Comparison of ENCODE assay signal across 16 cellular contexts in the genomic region with DNA sequence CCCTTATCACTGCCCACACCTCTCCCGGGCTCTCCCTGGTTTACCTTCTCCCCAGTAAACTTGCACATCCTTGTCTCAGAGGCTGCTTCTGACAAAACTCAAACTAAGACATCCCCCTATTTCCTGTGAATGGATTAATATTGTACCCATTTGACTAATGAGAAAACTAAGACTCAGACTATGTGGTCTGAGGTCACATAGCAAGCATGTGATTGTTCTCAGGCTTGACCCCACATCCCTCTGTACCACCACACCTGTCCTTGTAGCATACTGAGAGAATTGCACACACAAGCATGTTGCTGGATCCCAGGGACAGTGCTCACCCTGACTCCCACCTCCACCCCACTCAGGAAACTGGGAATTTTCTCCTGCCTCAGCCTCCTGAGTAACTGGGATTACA.
DNase-seq lines count a peak whose midpoint lies in the region; ATAC-seq and TF ChIP-seq lines count a peak whose summit lies in the region.
"Had no signal": no experiment of that assay in that cellular context is flagged by ENCODE, and none has a peak within 500 bp of the region (broad histone marks: within the 10 kb centered on the region; RNA-seq: fewer than 3 reads in every experiment).

No MANE protein-coding gene starts in this region.

- H3K4me2 ChIP-seq in osteoblast (ENCODE audit: insufficient read depth, low read length), result no peak overlapping the region

- ATAC-seq in GM18870 (IDR thresholded peaks at IDR 0.05; ENCODE audit: unreplicated experiment) (peak; percentile 83), GM21619 (IDR thresholded peaks at IDR 0.05; ENCODE audit: unreplicated experiment) (peak; percentile 93), HG03135 (IDR thresholded peaks at IDR 0.05; ENCODE audit: unreplicated experiment) (peak; percentile 91), memory B cell (ENCODE audit: low read depth) (no peak)

- TF ChIP-seq CTCF in osteoblast (IDR thresholded peaks at IDR 0.05; ENCODE audit: extremely low read depth, low read depth, low read length), result no peak

- H3K9me3 ChIP-seq in osteoblast (ENCODE audit: low read depth, low read length), result no peaks in the 10 kb centered on the region

- DNase-seq in memory B cell (ENCODE audit: low spot score in 2 of 2), result no peak
- no peak for DNase-seq in osteoblast (ENCODE audit: insufficient read length, low spot score, missing footprints)
- no peak for DNase-seq in H7
- DNase-seq in UCSD-AML1 (lab: John Stamatoyannopoulos, UW; ENCODE audit: unreplicated experiment), result no peak
- DNase-seq in hypothalamus (lab: John Stamatoyannopoulos, UW), result no peak
- DNase-seq: Caco-2, islet precursor cell, OCI-M1, spleen, T-helper 2 cell had no signal

- H3K4me3 Mint-ChIP-seq in memory B cell, result no peak overlapping the region
- H3K4me3 Mint-ChIP-seq: nephron had no signal

- no peaks in the 10 kb centered on the region for H3K27me3 Mint-ChIP-seq in memory B cell

- H3K27me3 ChIP-seq in osteoblast (ENCODE audit: insufficient read depth, low read length) (peaks cover 10% of the 10 kb centered on the region), H7 (ENCODE audit: control insufficient read depth, insufficient read depth, low read length) (no peaks in the 10 kb centered on the region)
- H3K27me3 ChIP-seq: spleen had no signal

- no peak overlapping the region for H3K27ac ChIP-seq in osteoblast (ENCODE audit: low read depth, low read length)
- H3K27ac ChIP-seq: HL-60, spleen had no signal

- H2AFZ ChIP-seq in osteoblast (ENCODE audit: low read length), result no peak overlapping the region

- H3K27ac Mint-ChIP-seq in memory B cell, result peak overlapping the region; percentile 2
- H3K27ac Mint-ChIP-seq: activated naive CD4-positive, alpha-beta T cell treated with anti-CD3 and anti-CD28 coated beads, Interleukin-2, amount 50 U/mL, for 72 hours; nephron had no signal

- H3K4me3 ChIP-seq in osteoblast (ENCODE audit: insufficient read depth, low read length), result no peak overlapping the region
- no peak overlapping the region for H3K4me3 ChIP-seq in H7 (ENCODE audit: insufficient read depth, low read depth, low read length)
- H3K4me3 ChIP-seq: spleen had no signal

- H3K36me3 ChIP-seq in osteoblast (ENCODE audit: insufficient read depth, low read length), result no peaks in the 10 kb centered on the region
- no peaks in the 10 kb centered on the region for H3K36me3 ChIP-seq in H7 (replicated peaks; ENCODE audit: control insufficient read depth, insufficient read depth, low read length)
- H3K36me3 ChIP-seq: spleen had no signal

- peaks cover 3% of the 10 kb centered on the region for H3K36me3 Mint-ChIP-seq in memory B cell

- H3K79me2 ChIP-seq in osteoblast (ENCODE audit: insufficient read depth, low read length), result no peaks in the 10 kb centered on the region

- peaks cover 3% of the 10 kb centered on the region for H3K9me3 Mint-ChIP-seq in memory B cell

- H3K4me1 ChIP-seq in osteoblast (ENCODE audit: insufficient read depth, low read length), result peaks cover 16% of the 10 kb centered on the region
- H3K4me1 ChIP-seq: Caco-2 had no signal

- H4K20me1 ChIP-seq in osteoblast (ENCODE audit: insufficient read depth, low read length), result no peaks in the 10 kb centered on the region

- peaks cover 24% of the 10 kb centered on the region for H3K4me1 Mint-ChIP-seq in memory B cell
